Comparison of ENCODE assay signal across 35 cellular contexts in genomic region chr3:39915027-39915426, GRCh38.
"Had no signal": no experiment of that assay in that cellular context is flagged by ENCODE, and none has a peak within 500 bp of the region (broad histone marks: within the 10 kb centered on the region; RNA-seq: fewer than 3 reads in every experiment).

No MANE protein-coding gene starts in this region.

- DNase-seq: Karpas-422, Kasumi-1, MG63, MM.1S, MV-4-11, NCI-H1048, NCI-H1092, NCI-H1092 treated with DMSO at 0.1 percent for 48 hours, NCI-H1105, NCI-H1105 treated with DMSO at 0.1 percent for 48 hours, NCI-H1417, NCI-H1417 treated with DMSO at 0.1 percent for 48 hours, NCI-H1436, NCI-H1436 treated with DMSO at 0.1 percent for 48 hours, NCI-H146, NCI-H1694, NCI-H1694 treated with DMSO at 0.1 percent for 48 hours, NCI-H187, NCI-H187 treated with DMSO at 0.1 percent for 48 hours, NCI-H1930, NCI-H2029, NCI-H2029 treated with DMSO at 0.1 percent for 48 hours, NCI-H2081, NCI-H2081 treated with DMSO at 0.1 percent for 48 hours, NCI-H2107, NCI-H2171, NCI-H2227 treated with DMSO at 0.1 percent for 48 hours, NCI-H226, NCI-H345, NCI-H446, NCI-H446 treated with DMSO at 0.1 percent for 48 hours, NCI-H510A, NCI-H510A treated with DMSO at 0.1 percent for 48 hours, NCI-H524 had no signal

- H3K36me3 ChIP-seq: MG63 had no signal

- H3K4me2 ChIP-seq: KMS-11 had no signal

- H3K9ac ChIP-seq: KMS-11 had no signal

- H3K4me3 ChIP-seq: MG63 had no signal

- H3K9me3 ChIP-seq: MG63 had no signal

- H3K27me3 ChIP-seq: MG63 had no signal

- H3K27ac ChIP-seq: KMS-11 had no signal
